Comparison of ENCODE assay signal across 12 cellular contexts in genomic region chr2:190465060-190465459, GRCh38. TPM values are rescaled to one million over a fixed set of nuclear protein-coding genes. Genes with fewer than 3 reads are reported as not detected.
DNase-seq lines count a peak whose midpoint lies in the region; ATAC-seq and TF ChIP-seq lines count a peak whose summit lies in the region.
"Had no signal": no experiment of that assay in that cellular context is flagged by ENCODE, and none has a peak within 500 bp of the region (broad histone marks: within the 10 kb centered on the region; RNA-seq: fewer than 3 reads in every experiment).

No MANE protein-coding gene starts in this region.

- POLR2A ChIA-PET in A673 (lab: Charles Lee; ENCODE audit: low non-redundant PET), result no interaction called here

- H2AFZ ChIP-seq in Karpas-422 (ENCODE audit: low read length) (no peak overlapping the region), GM23248 (no peak overlapping the region)
- H2AFZ ChIP-seq: PC-9 had no signal

- peaks cover 77% of the 10 kb centered on the region for H3K4me1 ChIP-seq in DOHH2 (ENCODE audit: control insufficient read depth, low read length)
- peaks cover 90% of the 10 kb centered on the region for H3K4me1 ChIP-seq in Karpas-422 (ENCODE audit: low read length)
- H3K4me1 ChIP-seq in GM23248 (ENCODE audit: insufficient read depth), result peaks cover 38% of the 10 kb centered on the region
- peaks cover 36% of the 10 kb centered on the region for H3K4me1 ChIP-seq in A673 (ENCODE audit: insufficient read depth, low read length, poor library complexity, severe bottlenecking)

- peaks cover 27% of the 10 kb centered on the region for H3K79me2 ChIP-seq in DOHH2 (ENCODE audit: control insufficient read depth, low read length)
- H3K79me2 ChIP-seq in Karpas-422 (ENCODE audit: low read length), result peaks cover 83% of the 10 kb centered on the region
- H3K79me2 ChIP-seq in GM23248 (ENCODE audit: insufficient read depth), result no peaks in the 10 kb centered on the region

- H3K4me2 ChIP-seq in DOHH2 (ENCODE audit: low read length) (peak overlapping the region; percentile 47), Karpas-422 (ENCODE audit: low read depth, low read length, poor library complexity, severe bottlenecking) (peak overlapping the region; percentile 56), GM23248 (ENCODE audit: unreplicated experiment) (no peak overlapping the region)
- H3K4me2 ChIP-seq: BLaER1, PC-9 had no signal

- no peaks in the 10 kb centered on the region for H3K9me3 ChIP-seq in DOHH2 (ENCODE audit: control insufficient read depth, insufficient read depth, low read length)
- H3K9me3 ChIP-seq in Karpas-422 (ENCODE audit: low read length), result no peaks in the 10 kb centered on the region
- H3K9me3 ChIP-seq in GM23248 (ENCODE audit: low read depth), result no peaks in the 10 kb centered on the region
- H3K9me3 ChIP-seq in A673 (ENCODE audit: low read depth, low read length, poor library complexity, severe bottlenecking), result no peaks in the 10 kb centered on the region
- H3K9me3 ChIP-seq: BLaER1 had no signal

- DNase-seq in Karpas-422 (peak; percentile 60), GM23248 (no peak), A673 (ENCODE audit: low spot score) (no peak), NCI-H2029 (lab: John Stamatoyannopoulos, UW) (no peak)
- DNase-seq in activated CD4-positive, alpha-beta T cell treated with anti-CD3 and anti-CD28 coated beads for 4 hours, result no peak
- DNase-seq: NCI-H2171 treated with DMSO at 0.1 percent for 48 hours, PC-9 had no signal

- H3K27ac ChIP-seq in DOHH2 (ENCODE audit: low read depth, low read length) (peak overlapping the region; percentile 4; the same call in 1 of the 2 replicates), Karpas-422 (ENCODE audit: low read length) (peak overlapping the region; percentile 95), GM23248 (no peak overlapping the region), A673 (ENCODE audit: low read depth, low read length, poor library complexity, severe bottlenecking) (no peak overlapping the region)
- H3K27ac ChIP-seq: BLaER1, PC-9 had no signal

- intact Hi-C loops in A673 (cut with micrococcal nuclease; ENCODE audit: unreplicated experiment), result no loop called here

- H3K27me3 ChIP-seq in DOHH2 (ENCODE audit: control insufficient read depth, low read length), result no peaks in the 10 kb centered on the region
- H3K27me3 ChIP-seq in Karpas-422 (ENCODE audit: low read length), result no peaks in the 10 kb centered on the region
- no peaks in the 10 kb centered on the region for H3K27me3 ChIP-seq in GM23248 (replicated peaks; ENCODE audit: insufficient read depth)
- no peaks in the 10 kb centered on the region for H3K27me3 ChIP-seq in A673 (replicated peaks; ENCODE audit: insufficient read depth, low read depth, low read length, poor library complexity)
- H3K27me3 ChIP-seq: BLaER1 had no signal

- no peaks in the 10 kb centered on the region for H4K20me1 ChIP-seq in DOHH2 (ENCODE audit: control insufficient read depth, insufficient read depth, low read depth, low read length)
- H4K20me1 ChIP-seq in Karpas-422 (ENCODE audit: insufficient read depth, low read depth, low read length), result no peaks in the 10 kb centered on the region
- no peaks in the 10 kb centered on the region for H4K20me1 ChIP-seq in GM23248 (ENCODE audit: insufficient read depth)
- H4K20me1 ChIP-seq: BLaER1 had no signal

- BruUV-seq in A673 (replicated peaks; lab: Mats Ljungman, UMichigan), result no TSS peak

- H3K9me2 ChIP-seq in DOHH2 (replicated peaks; ENCODE audit: control insufficient read depth, low read length) (no peaks in the 10 kb centered on the region), Karpas-422 (replicated peaks; ENCODE audit: insufficient read depth, low read length) (no peaks in the 10 kb centered on the region), GM23248 (ENCODE audit: insufficient read depth) (no peaks in the 10 kb centered on the region)

- ATAC-seq in GM18909 (IDR thresholded peaks at IDR 0.05; ENCODE audit: poor library complexity, unreplicated experiment) (peak; percentile 52), HG02623 (IDR thresholded peaks at IDR 0.05; ENCODE audit: unreplicated experiment) (peak; percentile 37)
- ATAC-seq: HCT116 had no signal

- CTCF ChIA-PET in A673 (lab: Charles Lee), result no interaction called here

- H3K36me3 ChIP-seq in DOHH2 (ENCODE audit: control insufficient read depth, low read length) (no peaks in the 10 kb centered on the region; the same call in 1 of the 2 replicates), Karpas-422 (ENCODE audit: insufficient read depth, low read length) (peaks cover 3% of the 10 kb centered on the region; the same call in 1 of the 2 replicates), GM23248 (ENCODE audit: low read depth) (no peaks in the 10 kb centered on the region), A673 (ENCODE audit: insufficient read depth, low read length, poor library complexity, severe bottlenecking) (no peaks in the 10 kb centered on the region)

- H3F3A ChIP-seq in DOHH2 (ENCODE audit: control insufficient read depth, insufficient read depth) (peaks cover 3% of the 10 kb centered on the region; the same call in 1 of the 2 replicates), GM23248 (ENCODE audit: insufficient read depth) (peaks cover 19% of the 10 kb centered on the region)

- 61 to 72% methylated on average over 2 of the region's 2 CpGs for WGBS in GM23248 (ENCODE audit: low coverage in 1 of 2, low lambda C conversion rate in 2 of 2, missing lambda C conversion rate in 2 of 2), 2 experiments

- H3K9ac ChIP-seq in Karpas-422 (ENCODE audit: low read length) (peak overlapping the region; percentile 5; the same call in 1 of the 2 replicates), GM23248 (no peak overlapping the region)
- H3K9ac ChIP-seq: BLaER1 had no signal

- TF ChIP-seq CTCF in DOHH2 (IDR thresholded peaks at IDR 0.05; ENCODE audit: low read depth, low read length, poor library complexity, severe bottlenecking) (no peak), A673 (conservative IDR thresholded peaks at IDR 0.05; ENCODE audit: low read depth, low read length) (no peak)

- H3K4me3 ChIP-seq in DOHH2 (ENCODE audit: low read length) (peak overlapping the region; percentile 19), Karpas-422 (ENCODE audit: low read length) (0 out of 2 replicates have a peak overlapping the region, but pooled peaks have one; percentile 9), GM23248 (no peak overlapping the region), A673 (ENCODE audit: low read depth, low read length, poor library complexity, severe bottlenecking) (no peak overlapping the region)
- H3K4me3 ChIP-seq: BLaER1, PC-9 had no signal

- in situ Hi-C loops in GM23248 (cut with MboI), result no loop called here

RNA-seq across cellular contexts. Expression of gene MFSD6, which starts 56.9 kb away (rescaled TPM):
- total RNA-seq in Karpas-422 (2014; rRNA removed; shearing (Covaris generic); ENCODE audit: low replicate concordance), result 65.5 and 65.9 TPM in 2 replicates
- 4.9 and 6.7 TPM in 2 replicates for total RNA-seq in GM23248 (2014; rRNA removed; shearing (Covaris generic))
- polyA plus RNA-seq in GM23248 (2016; fragmentation: Nextera tagmentation; extraction: Ambion mirVana), result 3.2 and 4.2 TPM in 2 replicates
- total RNA-seq in A673 (2021), result 5.7 and 8.4 TPM in 2 replicates

Comparison
In these comparisons a context has a peak if more than half of its experiments do, and no peak if none do; other contexts are left out.
1. H3K27ac ChIP-seq: peak in DOHH2 (single experiment) and Karpas-422 (single experiment); none in GM23248 (single experiment) and A673 (single experiment).
2. H3K4me3 ChIP-seq: peak in DOHH2 (single experiment) and Karpas-422 (single experiment); none in GM23248 (single experiment) and A673 (single experiment).